1 cellular context compared by ENCODE assay signal in the genomic region with DNA sequence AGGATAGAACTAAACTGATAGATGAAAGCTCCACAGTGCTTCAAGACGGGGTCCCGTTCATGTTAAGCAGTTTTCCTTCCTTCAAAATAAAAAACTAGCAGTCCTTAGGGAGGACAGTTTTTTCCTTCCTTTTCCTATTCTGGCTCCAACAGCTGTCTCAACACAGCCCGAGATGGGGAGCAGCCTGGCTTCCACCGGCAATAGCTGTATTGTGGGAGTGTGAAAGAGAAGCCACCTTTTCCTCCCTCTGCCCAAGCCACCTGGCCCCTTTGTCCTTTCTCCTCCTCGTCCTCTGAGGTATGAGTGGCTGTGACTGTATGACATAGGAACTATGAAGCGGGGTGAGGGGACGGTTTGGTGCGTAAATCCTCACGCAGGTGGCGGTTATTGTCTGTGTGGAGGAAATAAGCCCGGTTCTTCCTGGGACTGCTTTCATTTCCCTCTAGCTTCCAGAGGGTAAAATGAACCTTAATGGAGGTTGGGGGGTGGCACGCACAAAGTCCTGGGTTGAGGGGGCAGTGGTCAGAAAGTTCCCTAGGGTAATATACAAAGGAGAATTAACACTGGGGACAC.
TF ChIP-seq lines count a peak whose summit lies in the region.

No MANE protein-coding gene starts in this region.

TF ChIP-seq in WTC11, 78 proteins besides CTCF, POLR2A, EP300 and RAD21 (continued from another document):
- TF ChIP-seq, protein P1, sequence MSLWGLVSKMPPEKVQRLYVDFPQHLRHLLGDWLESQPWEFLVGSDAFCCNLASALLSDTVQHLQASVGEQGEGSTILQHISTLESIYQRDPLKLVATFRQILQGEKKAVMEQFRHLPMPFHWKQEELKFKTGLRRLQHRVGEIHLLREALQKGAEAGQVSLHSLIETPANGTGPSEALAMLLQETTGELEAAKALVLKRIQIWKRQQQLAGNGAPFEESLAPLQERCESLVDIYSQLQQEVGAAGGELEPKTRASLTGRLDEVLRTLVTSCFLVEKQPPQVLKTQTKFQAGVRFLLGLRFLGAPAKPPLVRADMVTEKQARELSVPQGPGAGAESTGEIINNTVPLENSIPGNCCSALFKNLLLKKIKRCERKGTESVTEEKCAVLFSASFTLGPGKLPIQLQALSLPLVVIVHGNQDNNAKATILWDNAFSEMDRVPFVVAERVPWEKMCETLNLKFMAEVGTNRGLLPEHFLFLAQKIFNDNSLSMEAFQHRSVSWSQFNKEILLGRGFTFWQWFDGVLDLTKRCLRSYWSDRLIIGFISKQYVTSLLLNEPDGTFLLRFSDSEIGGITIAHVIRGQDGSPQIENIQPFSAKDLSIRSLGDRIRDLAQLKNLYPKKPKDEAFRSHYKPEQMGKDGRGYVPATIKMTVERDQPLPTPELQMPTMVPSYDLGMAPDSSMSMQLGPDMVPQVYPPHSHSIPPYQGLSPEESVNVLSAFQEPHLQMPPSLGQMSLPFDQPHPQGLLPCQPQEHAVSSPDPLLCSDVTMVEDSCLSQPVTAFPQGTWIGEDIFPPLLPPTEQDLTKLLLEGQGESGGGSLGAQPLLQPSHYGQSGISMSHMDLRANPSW (CRISPR knock-in tag; conservative IDR thresholded peaks at IDR 0.05; ENCODE audit: low read depth) = no peak
- TF ChIP-seq TCF7 (CRISPR knock-in tag; IDR thresholded peaks at IDR 0.05; ENCODE audit: low read depth) = no peak
- TF ChIP-seq MXD4 (CRISPR knock-in tag; IDR thresholded peaks at IDR 0.05; ENCODE audit: borderline replicate concordance) = no peak
- no peak for TF ChIP-seq ZNF671 (CRISPR knock-in tag; IDR thresholded peaks at IDR 0.05)
